In the genomic region with DNA sequence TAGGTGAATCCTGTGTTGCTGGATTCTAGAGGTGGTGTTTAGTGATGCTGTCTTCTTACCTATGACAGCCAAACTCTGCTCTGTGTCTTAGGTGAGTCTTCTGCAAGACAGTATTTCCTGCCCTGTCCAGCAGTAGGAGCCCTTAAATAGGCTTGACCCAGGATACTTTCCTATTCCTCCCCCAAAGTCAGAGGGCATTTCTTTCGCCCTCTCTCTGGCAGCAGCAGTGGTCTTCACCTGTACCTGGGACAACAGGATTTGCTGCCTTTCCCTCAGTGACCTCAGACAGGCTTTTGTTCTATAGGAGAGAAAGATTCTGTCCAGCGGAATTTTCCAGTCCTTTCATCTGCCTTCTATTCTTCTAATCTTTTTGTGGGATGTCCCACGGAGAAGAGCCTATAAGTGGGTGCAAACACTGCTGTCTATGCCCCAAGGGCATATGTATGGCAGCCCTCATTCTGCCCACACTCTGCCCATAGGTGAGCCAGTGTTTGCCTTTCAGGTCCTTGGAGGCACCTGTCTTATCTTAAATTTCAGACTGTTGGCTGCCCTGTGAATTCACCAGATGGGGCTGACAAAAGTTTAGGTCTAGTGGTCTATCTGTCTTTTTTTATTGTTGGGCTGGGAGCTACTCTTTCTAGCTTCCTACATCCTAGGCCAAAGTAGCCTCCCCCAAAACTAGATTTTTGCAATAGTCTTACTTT, we compare ENCODE assay signal across 26 cellular contexts.
DNase-seq lines count a peak whose midpoint lies in the region; ATAC-seq, FAIRE-seq and TF ChIP-seq lines count a peak whose summit lies in the region.
"Had no signal": no experiment of that assay in that cellular context is flagged by ENCODE, and none has a peak within 500 bp of the region (broad histone marks: within the 10 kb centered on the region; RNA-seq: fewer than 3 reads in every experiment).

No MANE protein-coding gene starts in this region.

- H4K91ac ChIP-seq in H1 (replicated peaks; ENCODE audit: insufficient read length, low read length) (no peak overlapping the region), neuronal stem cell (ENCODE audit: low read depth, low read length, poor library complexity) (no peak overlapping the region)

- ATAC-seq in GM21723 (IDR thresholded peaks at IDR 0.05; ENCODE audit: unreplicated experiment) (peak; percentile 8), HG03175 (IDR thresholded peaks at IDR 0.05; ENCODE audit: unreplicated experiment) (peak; percentile 14), GM21717 (IDR thresholded peaks at IDR 0.05; ENCODE audit: unreplicated experiment) (no peak)
- ATAC-seq in activated naive CD4-positive, alpha-beta T cell treated with anti-CD3 and anti-CD28 coated beads, Interleukin-2, amount 50 U/mL, for 72 hours, result no peak
- ATAC-seq: esophagus mucosa had no signal

- H3K4me2 ChIP-seq in H1 (ENCODE audit: insufficient read depth in 1 of 2, low read depth in 2 of 2, low read length in 2 of 2) (no peak overlapping the region), neuronal stem cell (ENCODE audit: insufficient read depth, low read length, poor library complexity, severe bottlenecking) (no peak overlapping the region)
- H3K4me2 ChIP-seq: KMS-11 had no signal

- no peak overlapping the region for H2BK5ac ChIP-seq in H1 (ENCODE audit: low read depth, low read length)
- H2BK5ac ChIP-seq in neuronal stem cell (ENCODE audit: low read length), result no peak overlapping the region

- H2AFZ ChIP-seq in H1 (ENCODE audit: low read length) (no peak overlapping the region), neuronal stem cell (ENCODE audit: low read length) (no peak overlapping the region)
- H2AFZ ChIP-seq: parathyroid adenoma had no signal

- TF ChIP-seq POLR2A in H1 (IDR thresholded peaks at IDR 0.05; ENCODE audit: control extremely low read depth in 1 of 2, low read depth in 2 of 2, low read length in 2 of 2), result no peak

- no peak overlapping the region for H2BK12ac ChIP-seq in H1 (ENCODE audit: low read depth, low read length)
- H2BK12ac ChIP-seq in neuronal stem cell (ENCODE audit: low read length), result no peak overlapping the region

- no peak overlapping the region for H3K27ac ChIP-seq in H1 (ENCODE audit: low read depth, low read length)
- no peak overlapping the region for H3K27ac ChIP-seq in neuronal stem cell (replicated peaks; ENCODE audit: low read length)
- H3K27ac ChIP-seq: breast epithelium, KMS-11, parathyroid adenoma, right atrium auricular region, RWPE1 had no signal

- CTCF ChIA-PET in H1 (lab: Charles Lee; ENCODE audit: partially characterized antibody), result interaction anchor here (0.9 to 1.2 kb wide), 3 partner anchors 29 to 503 kb away, joined by 3 to 4 read pairs (median 3); no protein-coding TSS in a partner anchor

- DNase-seq in H1 (ENCODE audit: low read depth in 1 of 2, low spot score in 2 of 2) (no peak), neuronal stem cell (ENCODE audit: low spot score) (no peak)
- DNase-seq in activated naive CD4-positive, alpha-beta T cell treated with anti-CD3 and anti-CD28 coated beads, Interleukin-2, amount 50 U/mL, for 72 hours (ENCODE audit: low spot score in 2 of 2), result no peak
- no peak for DNase-seq in stimulated activated CD4-positive, alpha-beta T cell treated with anti-CD3 and anti-CD28 coated beads, Interleukin-4, amount 100 ng/mL, for 4 hours
- DNase-seq: activated CD4-positive, alpha-beta T cell treated with anti-CD3 and anti-CD28 coated beads for 36 hours; activated naive CD4-positive, alpha-beta T cell; activated T-cell treated with anti-CD3 and anti-CD28 coated beads, Interleukin-2, amount 50 U/mL, for 24 hours; CD8-positive, alpha-beta memory T cell; effector CD4-positive, alpha-beta T cell; islet precursor cell; NCI-H1694; NCI-H526; nephron progenitor cell; stimulated activated CD4-positive, alpha-beta T cell treated with anti-CD3 and anti-CD28 coated beads, Interleukin-4, amount 100 ng/mL, for 24 hours; stimulated activated naive CD4-positive, alpha-beta T cell treated with Interleukin-2 at 50 U/mL for 16 hours had no signal

- no peaks in the 10 kb centered on the region; the same call in 1 of the 2 replicates for H3K23me2 ChIP-seq in H1 (ENCODE audit: low read depth, low read length)

- H2BK120ac ChIP-seq in H1 (replicated peaks; ENCODE audit: low read depth, low read length), result no peak overlapping the region
- no peak overlapping the region for H2BK120ac ChIP-seq in neuronal stem cell (ENCODE audit: low read depth, low read length)

- no peak overlapping the region for H3K14ac ChIP-seq in H1 (ENCODE audit: insufficient read length)
- no peak overlapping the region for H3K14ac ChIP-seq in neuronal stem cell (ENCODE audit: low read length)

- H4K20me1 ChIP-seq in H1 (replicated peaks in 1 of 2; ENCODE audit: control insufficient read depth in 1 of 2, insufficient read depth in 2 of 2, low read length in 2 of 2), result no peaks in the 10 kb centered on the region

- H4K8ac ChIP-seq in H1 (ENCODE audit: extremely low read depth, insufficient read depth, low read length) (no peak overlapping the region), neuronal stem cell (ENCODE audit: low read depth, low read length) (no peak overlapping the region)

- peak; percentile 37 to 45 for TF ChIP-seq RAD21 in H1 (IDR thresholded peaks at IDR 0.05 in 1 of 2, conservative IDR thresholded peaks at IDR 0.05 in 1 of 2; ENCODE audit: low read depth in 2 of 2, low read length in 2 of 2)

- H3K9ac ChIP-seq in H1 (replicated peaks in 1 of 4; ENCODE audit: extremely low read depth in 1 of 4, low read depth in 3 of 4, low read length in 3 of 4), result no peak overlapping the region
- no peak overlapping the region for H3K9ac ChIP-seq in neuronal stem cell (ENCODE audit: low read depth, low read length, poor library complexity)
- H3K9ac ChIP-seq: KMS-11, parathyroid adenoma had no signal

- H3K9me3 ChIP-seq in H1 (ENCODE audit: insufficient read depth in 2 of 2, low read depth in 1 of 2, low read length in 1 of 2) (no peaks in the 10 kb centered on the region), neuronal stem cell (replicated peaks in 1 of 2; ENCODE audit: control insufficient read depth in 2 of 2, insufficient read depth in 1 of 2, low read depth in 1 of 2, low read length in 2 of 2) (no peaks in the 10 kb centered on the region)
- H3K9me3 ChIP-seq: breast epithelium, right atrium auricular region had no signal

- FAIRE-seq in H1 (lab: Jason Lieb, UNC), result no peak
- FAIRE-seq: frontal cortex, GM18507 had no signal

- no peak for TF ChIP-seq EP300 in H1 (IDR thresholded peaks at IDR 0.05; ENCODE audit: borderline replicate concordance in 1 of 2, low read depth in 2 of 2, low read length in 2 of 2)

- no peaks in the 10 kb centered on the region for H3K9me3 Mint-ChIP-seq in activated naive CD4-positive, alpha-beta T cell treated with anti-CD3 and anti-CD28 coated beads, Interleukin-2, amount 50 U/mL, for 72 hours
- H3K9me3 Mint-ChIP-seq: activated T-cell treated with anti-CD3 and anti-CD28 coated beads, Interleukin-2, amount 50 U/mL, for 24 hours; nephron progenitor cell had no signal

- no peaks in the 10 kb centered on the region for H3K36me3 Mint-ChIP-seq in activated naive CD4-positive, alpha-beta T cell treated with anti-CD3 and anti-CD28 coated beads, Interleukin-2, amount 50 U/mL, for 72 hours
- H3K36me3 Mint-ChIP-seq: CD8-positive, alpha-beta memory T cell had no signal

- POLR2A ChIA-PET in H1 (lab: Charles Lee; ENCODE audit: partially characterized antibody), result no interaction called here

- H3K4me1 ChIP-seq in H1 (replicated peaks in 1 of 4; ENCODE audit: control insufficient read depth in 3 of 4, insufficient read depth in 4 of 4, low read length in 3 of 4), result peaks cover 0 to 9% (median 0%) of the 10 kb centered on the region in 4 experiments; a peak in 3 of 7 replicates
- peaks cover under 1 to 2% of the 10 kb centered on the region in 2 donors for H3K4me1 ChIP-seq in neuronal stem cell (ENCODE audit: control insufficient read depth in 2 of 2, insufficient read depth in 1 of 2, low read depth in 1 of 2, low read length in 2 of 2)
- H3K4me1 ChIP-seq: breast epithelium, parathyroid adenoma, right atrium auricular region had no signal

- H3K27me3 ChIP-seq in H1 (replicated peaks in 1 of 4; ENCODE audit: control insufficient read depth in 3 of 4, extremely low read depth in 1 of 4, insufficient read depth in 3 of 4, low read length in 3 of 4) (0 out of 7 replicates have a peak, but pooled peaks cover 0 to 3% (median 0%) of the 10 kb centered on the region in 4 experiments), neuronal stem cell (ENCODE audit: control insufficient read depth in 3 of 3, insufficient read depth in 3 of 3, low read depth in 1 of 3, low read length in 3 of 3) (peaks cover 0 to 29% (median 0%) of the 10 kb centered on the region in 3 experiments)
- H3K27me3 ChIP-seq: breast epithelium, right atrium auricular region had no signal

- H3K79me1 ChIP-seq in H1 (ENCODE audit: low read depth, low read length) (no peaks in the 10 kb centered on the region), neuronal stem cell (ENCODE audit: low read depth, low read length) (peaks cover 3% of the 10 kb centered on the region)

- peak in 2 of 3 experiments; percentile 18 to 44; a peak in 2 of 4 replicates for TF ChIP-seq CTCF in H1 (IDR thresholded peaks at IDR 0.05; ENCODE audit: control extremely low read depth in 1 of 3, insufficient read depth in 1 of 3, low read depth in 1 of 3, low read length in 3 of 3)

- H3K23ac ChIP-seq in H1 (ENCODE audit: insufficient read length) (no peak overlapping the region), neuronal stem cell (ENCODE audit: low read depth, low read length, poor library complexity) (no peak overlapping the region)

- no peak overlapping the region for H4K5ac ChIP-seq in H1 (ENCODE audit: insufficient read length, low read depth, low read length)

- H3K4ac ChIP-seq in H1 (replicated peaks; ENCODE audit: insufficient read length, low read depth, low read length), result no peak overlapping the region
- no peak overlapping the region for H3K4ac ChIP-seq in neuronal stem cell (ENCODE audit: low read length)

- no peaks in the 10 kb centered on the region for H3K79me2 ChIP-seq in H1 (ENCODE audit: control insufficient read depth in 1 of 2, insufficient read depth in 2 of 2, low read length in 2 of 2)
- H3K79me2 ChIP-seq: parathyroid adenoma had no signal

- H2BK20ac ChIP-seq in H1 (ENCODE audit: low read length), result no peak overlapping the region

- 91% methylated on average over 3 of the region's 3 CpGs; no CpG with 5 or more reads in 1 of the 2 experiments for WGBS in H1 (ENCODE audit: extremely low coverage in 1 of 2, insufficient coverage in 1 of 2, insufficient read length in 1 of 2, insufficient replicate concordance in 2 of 2, low coverage in 1 of 2, low lambda C conversion rate in 2 of 2, missing lambda C conversion rate in 1 of 2), 2 experiments
- WGBS in neuronal stem cell (ENCODE audit: extremely low coverage in 2 of 2, insufficient read length in 2 of 2, insufficient replicate concordance in 1 of 2), 2 donors, result no CpG with 5 or more reads among the region's 3 CpGs

- H2BK15ac ChIP-seq in H1 (ENCODE audit: low read length), result no peak overlapping the region
- no peak overlapping the region for H2BK15ac ChIP-seq in neuronal stem cell (ENCODE audit: low read length)

- no peak overlapping the region for H3K27ac Mint-ChIP-seq in activated naive CD4-positive, alpha-beta T cell treated with anti-CD3 and anti-CD28 coated beads, Interleukin-2, amount 50 U/mL, for 72 hours
- H3K27ac Mint-ChIP-seq: activated CD4-positive, alpha-beta T cell treated with anti-CD3 and anti-CD28 coated beads for 36 hours; activated T-cell treated with anti-CD3 and anti-CD28 coated beads, Interleukin-2, amount 50 U/mL, for 24 hours; CD8-positive, alpha-beta memory T cell; nephron progenitor cell had no signal

- no peak overlapping the region for H3K18ac ChIP-seq in H1 (ENCODE audit: extremely low read depth, low read length)
- H3K18ac ChIP-seq in neuronal stem cell (ENCODE audit: low read length), result peak overlapping the region; percentile 67

- H3K56ac ChIP-seq in H1 (replicated peaks; ENCODE audit: insufficient read length, low read depth, low read length), result no peak overlapping the region

- H2AK5ac ChIP-seq in H1 (ENCODE audit: low read depth, low read length) (no peak overlapping the region), neuronal stem cell (ENCODE audit: low read depth, low read length) (no peak overlapping the region)

- H3K36me3 ChIP-seq in H1 (ENCODE audit: control insufficient read depth in 2 of 4, insufficient read depth in 4 of 4, low read length in 3 of 4) (no peaks in the 10 kb centered on the region), neuronal stem cell (replicated peaks in 1 of 2; ENCODE audit: control insufficient read depth in 2 of 2, insufficient read depth in 2 of 2, low read length in 2 of 2) (no peaks in the 10 kb centered on the region)
- H3K36me3 ChIP-seq: breast epithelium, right atrium auricular region had no signal

- H3K4me3 ChIP-seq in H1 (ENCODE audit: extremely low read depth in 1 of 4, insufficient read depth in 2 of 4, low read depth in 3 of 4, low read length in 4 of 4) (no peak overlapping the region), neuronal stem cell (ENCODE audit: low read length in 2 of 2) (no peak overlapping the region)
- H3K4me3 ChIP-seq: breast epithelium, right atrium auricular region had no signal

Comparison
In these comparisons a context has a peak if more than half of its experiments do, and no peak if none do; other contexts are left out.
1. ATAC-seq: peak in GM21723 (single experiment) and HG03175 (single experiment); none in GM21717 (single experiment) and activated naive CD4-positive, alpha-beta T cell treated with anti-CD3 and anti-CD28 coated beads, Interleukin-2, amount 50 U/mL, for 72 hours (0 of 2).